In genomic region chr3:71987089-71987735, GRCh38 we compare ENCODE assay signal across 12 cellular contexts.
A peak's percentile ranks its signal among the peaks of the same experiment; 100 is the strongest.
DNase-seq lines count a peak whose midpoint lies in the region; ATAC-seq and TF ChIP-seq lines count a peak whose summit lies in the region.
"Had no signal": no experiment of that assay in that cellular context is flagged by ENCODE, and none has a peak within 500 bp of the region (broad histone marks: within the 10 kb centered on the region; RNA-seq: fewer than 3 reads in every experiment).

No MANE protein-coding gene starts in this region.

- H3K4me1 ChIP-seq in foreskin keratinocyte (peaks cover 2% of the 10 kb centered on the region), smooth muscle cell (ENCODE audit: low read depth) (no peaks in the 10 kb centered on the region)
- H3K4me1 ChIP-seq: uterus had no signal

- no peak overlapping the region for H3K4me2 ChIP-seq in smooth muscle cell

- no peaks in the 10 kb centered on the region for H3K9me3 ChIP-seq in smooth muscle cell (replicated peaks; ENCODE audit: low read depth)
- H3K9me3 ChIP-seq: uterus had no signal

- no peak overlapping the region for H3K4me3 ChIP-seq in smooth muscle cell
- H3K4me3 ChIP-seq: uterus had no signal

- H3K9ac ChIP-seq in smooth muscle cell (ENCODE audit: low read depth) = no peak overlapping the region

- TF ChIP-seq CTCF in foreskin keratinocyte (conservative IDR thresholded peaks at IDR 0.05) = peak; percentile 48
- TF ChIP-seq CTCF in smooth muscle cell (IDR thresholded peaks at IDR 0.05; ENCODE audit: borderline replicate concordance, insufficient read depth, poor library complexity, severe bottlenecking) = peak; percentile 32

- H3K27ac ChIP-seq in foreskin keratinocyte (no peak overlapping the region), smooth muscle cell (ENCODE audit: low read depth) (no peak overlapping the region)
- H3K27ac ChIP-seq: epithelial cell of prostate, uterus had no signal

- DNase-seq in NCI-H82 (lab: John Stamatoyannopoulos, UW) (peak; percentile 34), NCI-H82 treated with DMSO at 0.1 percent for 48 hours (lab: John Stamatoyannopoulos, UW; ENCODE audit: unreplicated experiment) (no peak), SK-MEL-5 (ENCODE audit: low read depth, low spot score) (peak; percentile 46), foreskin keratinocyte (no peak), smooth muscle cell (lab: John Stamatoyannopoulos, UW; ENCODE audit: unreplicated experiment) (no peak), SK-N-DZ (ENCODE audit: low spot score) (no peak), NCI-H1930 (lab: John Stamatoyannopoulos, UW) (no peak)
- DNase-seq in stimulated activated naive CD4-positive, alpha-beta T cell (lab: John Stamatoyannopoulos, UW) = no peak
- DNase-seq: NCI-H226; stimulated activated CD4-positive, alpha-beta T cell treated with anti-CD3 and anti-CD28 coated beads, Interleukin-4, amount 100 ng/mL, for 4 hours had no signal

- H3K36me3 ChIP-seq in smooth muscle cell (ENCODE audit: low read depth) = no peaks in the 10 kb centered on the region
- H3K36me3 ChIP-seq: uterus had no signal

- in situ Hi-C loops in SK-MEL-5 (cut with HindIII; ENCODE audit: low pct_unique_long_range_greater_than_20kb, low sequenced_read_pairs) = no loop called here

- WGBS in smooth muscle cell (ENCODE audit: low lambda C conversion rate) = 84% methylated on average over 9 of the region's 9 CpGs

- H3K27me3 ChIP-seq in foreskin keratinocyte = no peaks in the 10 kb centered on the region
- H3K27me3 ChIP-seq in smooth muscle cell (ENCODE audit: low read depth) = no peaks in the 10 kb centered on the region
- H3K27me3 ChIP-seq: uterus had no signal

- H3F3A ChIP-seq in smooth muscle cell (ENCODE audit: low read depth) = no peaks in the 10 kb centered on the region

- ATAC-seq in foreskin keratinocyte = peak; percentile 26

- no peaks in the 10 kb centered on the region for H3K79me2 ChIP-seq in smooth muscle cell (ENCODE audit: low read depth)

- no peaks in the 10 kb centered on the region for H4K20me1 ChIP-seq in smooth muscle cell (ENCODE audit: low read depth)

- H2AFZ ChIP-seq in smooth muscle cell (ENCODE audit: low read depth) = no peak overlapping the region

Comparison
In these comparisons a context has a peak if more than half of its experiments do, and no peak if none do; other contexts are left out.
1. DNase-seq: peak in NCI-H82 (single experiment) and SK-MEL-5 (single experiment); none in NCI-H82 treated with DMSO at 0.1 percent for 48 hours (single experiment), foreskin keratinocyte (0 of 2), smooth muscle cell (single experiment), stimulated activated naive CD4-positive, alpha-beta T cell (0 of 6), SK-N-DZ (single experiment) and NCI-H1930 (0 of 2).